16 cellular contexts compared by ENCODE assay signal in genomic region chr17:67659028-67659427, GRCh38.
"Had no signal": no experiment of that assay in that cellular context is flagged by ENCODE, and none has a peak within 500 bp of the region (broad histone marks: within the 10 kb centered on the region; RNA-seq: fewer than 3 reads in every experiment).

No MANE protein-coding gene starts in this region.

- H3K4me3 ChIP-seq: cardiac muscle cell, colonic mucosa, gastrocnemius medialis, heart right ventricle, stomach, thoracic aorta, uterus had no signal

- H3K36me3 ChIP-seq: cardiac muscle cell, colonic mucosa, gastrocnemius medialis, heart right ventricle, stomach, thoracic aorta, uterus had no signal

- DNase-seq: activated CD4-positive, alpha-beta T cell treated with anti-CD3 and anti-CD28 coated beads, Interleukin-2, amount 50 U/mL, for 1 hour; activated T-cell treated with anti-CD3 and anti-CD28 coated beads, Interleukin-2, amount 50 U/mL, for 48 hours; colonic mucosa; effector CD8-positive, alpha-beta T cell; gastrocnemius medialis; heart right ventricle; islet precursor cell; stimulated activated CD4-positive, alpha-beta T cell treated with anti-CD3 and anti-CD28 coated beads, Interleukin-4, amount 100 ng/mL, for 1 hour; stomach; T-helper 2 cell; uterus had no signal

- ATAC-seq: gastrocnemius medialis, heart right ventricle, left lobe of liver had no signal

- H3K4me1 Mint-ChIP-seq: memory B cell, neural crest cell had no signal

- H3K4me1 ChIP-seq: colonic mucosa, gastrocnemius medialis, heart right ventricle, stomach, uterus had no signal

- H3K27me3 Mint-ChIP-seq: memory B cell had no signal

- H3K27ac ChIP-seq: cardiac muscle cell, colonic mucosa, gastrocnemius medialis, heart right ventricle, stomach, thoracic aorta, uterus had no signal

- H3K4me3 Mint-ChIP-seq: memory B cell, neural crest cell had no signal

- H3K27ac Mint-ChIP-seq: memory B cell had no signal

- H3K9me3 ChIP-seq: colonic mucosa, gastrocnemius medialis, thoracic aorta, uterus had no signal

- H3K27me3 ChIP-seq: cardiac muscle cell, colonic mucosa, gastrocnemius medialis, heart right ventricle, stomach, uterus had no signal
